In genomic region chr6:156902782-156903181, GRCh38 we compare ENCODE assay signal across 3 cellular contexts.
A peak's percentile ranks its signal among the peaks of the same experiment; 100 is the strongest.
TF ChIP-seq lines count a peak whose summit lies in the region.

No MANE protein-coding gene starts in this region.

TF ChIP-seq in A549, 52 proteins besides CTCF, POLR2A, EP300 and RAD21:
- TF ChIP-seq MAFK (IDR thresholded peaks at IDR 0.05; ENCODE audit: partially characterized antibody) (peak; percentile 79), JUNB (IDR thresholded peaks at IDR 0.05) (no peak)

TF ChIP-seq in IMR-90, 13 proteins besides CTCF, POLR2A, EP300 and RAD21:
- no peak for TF ChIP-seq BHLHE40 (IDR thresholded peaks at IDR 0.05; ENCODE audit: low read depth, low read length)
- peak; percentile 97 for TF ChIP-seq MAFK (IDR thresholded peaks at IDR 0.05; ENCODE audit: low read depth, low read length)
TF ChIP-seq in IMR-90: peak in this region for 1.

TF ChIP-seq in H1, 55 proteins besides CTCF, POLR2A, EP300 and RAD21:
- peak; percentile 72 for TF ChIP-seq MAFK (IDR thresholded peaks at IDR 0.05; ENCODE audit: low read depth, low read length)
- no peak for TF ChIP-seq JUN (IDR thresholded peaks at IDR 0.05; ENCODE audit: low read depth, low read length)
- no peak for TF ChIP-seq EGR1 (IDR thresholded peaks at IDR 0.05; ENCODE audit: borderline replicate concordance, low read depth, low read length)
- TF ChIP-seq TEAD4 (IDR thresholded peaks at IDR 0.05; ENCODE audit: low read depth, low read length), result no peak
- no peak for TF ChIP-seq ASH2L (IDR thresholded peaks at IDR 0.05; ENCODE audit: low read length)
- no peak for TF ChIP-seq SIN3A (conservative IDR thresholded peaks at IDR 0.05 in 1 of 2, IDR thresholded peaks at IDR 0.05 in 1 of 2; ENCODE audit: low read depth in 1 of 2, low read length in 2 of 2)
- TF ChIP-seq BACH1 (IDR thresholded peaks at IDR 0.05; ENCODE audit: low read length), result no peak
- TF ChIP-seq SIX5 (IDR thresholded peaks at IDR 0.05; ENCODE audit: low read depth, low read length), result no peak
TF ChIP-seq in H1: peak in this region for 1.
